In genomic region chr16:68528686-68529379, GRCh38 we compare ENCODE assay signal across 8 cellular contexts. TPM values are rescaled to one million over a fixed set of nuclear protein-coding genes. Genes with fewer than 3 reads are reported as not detected.
DNase-seq lines count a peak whose midpoint lies in the region; ATAC-seq, FAIRE-seq and TF ChIP-seq lines count a peak whose summit lies in the region.

No MANE protein-coding gene starts in this region.

- H3K4me3 ChIP-seq in astrocyte (ENCODE audit: insufficient read depth, low read depth, low read length) = no peak overlapping the region
- H3K4me3 ChIP-seq in skeletal muscle satellite cell (ENCODE audit: low read length) = peak overlapping the region; percentile 55

- peak overlapping the region; percentile 71 for H2AFZ ChIP-seq in astrocyte (ENCODE audit: low read depth, low read length)

- H3K27ac ChIP-seq in astrocyte (ENCODE audit: low read depth, low read length) = no peak overlapping the region

- H3K4me2 ChIP-seq in astrocyte (ENCODE audit: low read length) (peak overlapping the region; percentile 64), skeletal muscle satellite cell (ENCODE audit: low read length) (peak overlapping the region; percentile 81)

- H3K4me1 ChIP-seq in astrocyte (ENCODE audit: insufficient read depth, low read length) (peaks cover 3% of the 10 kb centered on the region), skeletal muscle satellite cell (ENCODE audit: control insufficient read depth, insufficient read depth, low read length) (peaks cover 13% of the 10 kb centered on the region)

- H3K36me3 ChIP-seq in astrocyte (ENCODE audit: insufficient read depth, low read length) = no peaks in the 10 kb centered on the region
- no peaks in the 10 kb centered on the region for H3K36me3 ChIP-seq in skeletal muscle satellite cell (ENCODE audit: insufficient read depth, low read length)

- no peak overlapping the region for H3K9ac ChIP-seq in astrocyte (ENCODE audit: low read length)
- H3K9ac ChIP-seq in skeletal muscle satellite cell (ENCODE audit: low read depth, low read length) = no peak overlapping the region

- DNase-seq in GM10266 (ENCODE audit: extremely low spot score) = peak; percentile 95
- DNase-seq in NCI-H2029 treated with DMSO at 0.1 percent for 48 hours (lab: John Stamatoyannopoulos, UW) = peak; percentile 41
- DNase-seq in T-helper 9 cell = peak; percentile 88
- DNase-seq in astrocyte (ENCODE audit: low read depth) = peak; percentile 34
- DNase-seq in hippocampal formation (lab: John Stamatoyannopoulos, UW) = peak; percentile 74 to 81

- peaks cover 18% of the 10 kb centered on the region for H3K27me3 Mint-ChIP-seq in astrocyte (ENCODE audit: low read depth, unreplicated experiment)

- H3K79me2 ChIP-seq in astrocyte (ENCODE audit: insufficient read depth, low read length) = no peaks in the 10 kb centered on the region

- H3K27ac Mint-ChIP-seq in astrocyte (ENCODE audit: unreplicated experiment) = no peak overlapping the region

- ATAC-seq in HG02970 (IDR thresholded peaks at IDR 0.05; ENCODE audit: low FRiP score, unreplicated experiment) (peak; percentile 62), HG02884 (IDR thresholded peaks at IDR 0.05; ENCODE audit: unreplicated experiment) (no peak)

- H3K4me1 Mint-ChIP-seq in astrocyte (ENCODE audit: low read depth, unreplicated experiment) = no peaks in the 10 kb centered on the region

- peak; percentile 5 for FAIRE-seq in astrocyte (lab: Jason Lieb, UNC)

- TF ChIP-seq CTCF in GM10266 (IDR thresholded peaks at IDR 0.05; ENCODE audit: control insufficient read depth, insufficient read depth, low read depth, missing control alignments) (peak; percentile 99), astrocyte (IDR thresholded peaks at IDR 0.05; ENCODE audit: insufficient read depth, low read depth, low read length) (peak; percentile 87)

- no peaks in the 10 kb centered on the region for H4K20me1 ChIP-seq in astrocyte (ENCODE audit: insufficient read depth, low read length)

- H3K9me3 ChIP-seq in astrocyte (ENCODE audit: insufficient read depth, low read depth, low read length) (no peaks in the 10 kb centered on the region), skeletal muscle satellite cell (replicated peaks; ENCODE audit: low read length) (peaks cover 2% of the 10 kb centered on the region)

- H3K9me3 Mint-ChIP-seq in astrocyte (ENCODE audit: unreplicated experiment) = peaks cover 8% of the 10 kb centered on the region

- H3K27me3 ChIP-seq in astrocyte (ENCODE audit: insufficient read depth, low read length) = no peaks in the 10 kb centered on the region
- H3K27me3 ChIP-seq in skeletal muscle satellite cell (ENCODE audit: control insufficient read depth, insufficient read depth, low read length) = no peaks in the 10 kb centered on the region

- H3K36me3 Mint-ChIP-seq in astrocyte (ENCODE audit: low read depth, unreplicated experiment) = peaks cover under 1% of the 10 kb centered on the region

- peak overlapping the region; percentile 86 for H3K4me3 Mint-ChIP-seq in astrocyte (ENCODE audit: unreplicated experiment)

RNA-seq across cellular contexts. Expression of gene ZFP90, which starts 10.3 kb away (rescaled TPM):
- total RNA-seq in astrocyte = 23.4 and 24.0 TPM in 2 replicates
- 18.3 and 23.6 TPM in 2 replicates for total RNA-seq in skeletal muscle satellite cell (2012; rRNA removed)

Comparison
In these comparisons a context has a peak if more than half of its experiments do, and no peak if none do; other contexts are left out.
1. DNase-seq: peak in every context shown above with its lines; median percentile 95 in GM10266; 88 in T-helper 9 cell; 78 in hippocampal formation; 41 in NCI-H2029 treated with DMSO at 0.1 percent for 48 hours; 34 in astrocyte.